In the genomic region with DNA sequence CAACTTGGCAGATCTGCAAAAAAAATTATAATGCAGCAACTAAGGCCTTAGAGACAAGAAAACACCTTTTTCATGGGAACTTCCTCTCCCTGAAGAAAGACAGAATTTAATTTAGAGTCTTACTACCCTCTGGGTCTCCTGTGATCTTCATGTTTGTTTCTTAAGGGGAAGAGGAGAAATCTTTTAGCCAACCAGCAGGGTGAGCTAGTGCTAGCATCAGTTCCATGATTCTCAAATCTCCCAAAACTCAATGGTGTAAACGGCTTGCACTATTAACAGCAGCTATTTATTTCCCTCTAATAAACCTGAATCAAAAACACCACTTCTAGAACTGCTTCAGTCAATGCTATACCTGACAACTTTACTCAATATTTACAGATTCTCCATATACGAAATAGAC, we compare ENCODE assay signal across 8 cellular contexts. TPM values are rescaled to one million over a fixed set of nuclear protein-coding genes. Genes with fewer than 3 reads are reported as not detected.
A peak's percentile ranks its signal among the peaks of the same experiment; 100 is the strongest.
DNase-seq lines count a peak whose midpoint lies in the region; ATAC-seq, FAIRE-seq and TF ChIP-seq lines count a peak whose summit lies in the region.

No MANE protein-coding gene starts in this region.

- DNase-seq in GM10248 (ENCODE audit: extremely low spot score) (no peak), SK-N-DZ (ENCODE audit: low spot score) (peak; percentile 9), fibroblast of pulmonary artery (ENCODE audit: low read depth) (peak; percentile 36), kidney (no peak)

- no peaks in the 10 kb centered on the region for H3K36me3 ChIP-seq in kidney (ENCODE audit: control insufficient read depth in 1 of 2, insufficient read depth in 2 of 2, low read length in 2 of 2)

- ATAC-seq in HG03521 (IDR thresholded peaks at IDR 0.05; ENCODE audit: unreplicated experiment) (no peak), GM18858 (IDR thresholded peaks at IDR 0.05; ENCODE audit: unreplicated experiment) (no peak), HG03025 (IDR thresholded peaks at IDR 0.05; ENCODE audit: low FRiP score, unreplicated experiment) (no peak)

- H3K9ac ChIP-seq in kidney (ENCODE audit: low read length in 2 of 2): no peak overlapping the region

- H3K27ac ChIP-seq in kidney (ENCODE audit: low read depth in 2 of 2, low read length in 2 of 2): no peak overlapping the region

- intact Hi-C loops in kidney (cut with DNase I): no loop called here

- CTCF ChIA-PET in GM10248 (lab: Yijun Ruan, JAX): interaction anchor here (1.1 to 2.9 kb wide), 4 partner anchors 9 to 166 kb away, joined by 3 to 10 read pairs (median 6); no protein-coding TSS in a partner anchor

- no peaks in the 10 kb centered on the region for H3K9me3 ChIP-seq in kidney (ENCODE audit: control insufficient read depth in 1 of 2, low read length in 2 of 2)

- POLR2A ChIA-PET in GM10248 (lab: Yijun Ruan, JAX): no interaction called here

- TF ChIP-seq CTCF in GM10248 (IDR thresholded peaks at IDR 0.05; ENCODE audit: control extremely low read depth, extremely low read depth, low read depth, missing control alignments) (peak; percentile 20), fibroblast of pulmonary artery (IDR thresholded peaks at IDR 0.05; ENCODE audit: low read length, missing control alignments) (peak; percentile 41), kidney (IDR thresholded peaks at IDR 0.05; ENCODE audit: borderline replicate concordance, extremely low read depth, insufficient read depth) (no peak)

- peak; percentile 47 for FAIRE-seq in A204.1 (lab: Jason Lieb, UNC)
- no peak for FAIRE-seq in kidney (lab: Jason Lieb, UNC)

- H3K4me3 ChIP-seq in fibroblast of pulmonary artery (replicated peaks; ENCODE audit: low read depth, low read length) (no peak overlapping the region), kidney (ENCODE audit: low read length in 2 of 2) (no peak overlapping the region)

- peaks cover 12 to 18% of the 10 kb centered on the region in 2 donors for H3K4me1 ChIP-seq in kidney (ENCODE audit: control insufficient read depth in 1 of 2, insufficient read depth in 1 of 2, low read depth in 1 of 2, low read length in 2 of 2)

RNA-seq across cellular contexts. Expression of a gene that starts 3.8 kb away (rescaled TPM):
- polyA plus RNA-seq in SK-N-DZ (2014; cell fraction: cytosol; rRNA removed): 22.2 and 31.9 TPM in 2 replicates
- 14.9 and 23.0 TPM in 2 replicates for polyA plus RNA-seq in SK-N-DZ (2014; cell fraction: nucleus; rRNA removed)
- total RNA-seq in kidney: 60.4 TPM
- 10.5 TPM for polyA plus RNA-seq in kidney (ENCODE audit: insufficient read depth, low read depth, low replicate concordance)

Comparison
In these comparisons a context has a peak if more than half of its experiments do, and no peak if none do; other contexts are left out.
1. DNase-seq: peak in SK-N-DZ (single experiment) and fibroblast of pulmonary artery (single experiment); none in GM10248 (single experiment) and kidney (single experiment).